Comparison of ENCODE assay signal across 17 cellular contexts in the genomic region with DNA sequence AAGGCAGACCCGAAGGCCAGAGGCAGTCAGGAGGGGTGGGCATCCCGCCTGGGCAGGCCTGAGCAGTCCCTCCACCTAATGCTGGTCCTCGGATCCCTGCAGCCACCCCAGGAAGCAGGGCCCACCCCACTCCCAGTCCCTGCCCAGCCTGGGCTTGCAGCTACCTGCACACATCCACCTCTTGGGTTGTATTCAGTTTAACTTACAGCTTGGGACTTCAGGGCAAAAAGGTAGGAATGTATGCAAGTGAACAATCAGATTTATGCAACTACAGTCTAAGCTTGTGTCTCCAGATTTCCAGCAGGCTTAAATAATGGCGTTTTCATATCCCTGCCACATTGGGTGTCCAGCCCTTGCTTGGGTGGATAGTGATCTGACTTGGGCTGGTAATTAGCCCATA. TPM values are rescaled to one million over a fixed set of nuclear protein-coding genes. Genes with fewer than 3 reads are reported as not detected.
DNase-seq lines count a peak whose midpoint lies in the region; ATAC-seq and TF ChIP-seq lines count a peak whose summit lies in the region.
"Had no signal": no experiment of that assay in that cellular context is flagged by ENCODE, and none has a peak within 500 bp of the region (broad histone marks: within the 10 kb centered on the region; RNA-seq: fewer than 3 reads in every experiment).

No MANE protein-coding gene starts in this region.

- H3K27me3 Mint-ChIP-seq in activated CD4-positive, alpha-beta T cell treated with anti-CD3 and anti-CD28 coated beads for 36 hours, result no peaks in the 10 kb centered on the region
- H3K27me3 Mint-ChIP-seq in activated CD8-positive, alpha-beta T cell treated with anti-CD3 and anti-CD28 coated beads for 36 hours, result no peaks in the 10 kb centered on the region
- H3K27me3 Mint-ChIP-seq: dendritic cell treated with granulocyte-macrophage colony-stimulating factor and Interleukin-4, amounts not matched to agents 40 ng/mL and 50 ng/mL, for 4 days had no signal

- no peak for TF ChIP-seq POLR2A in stomach (IDR thresholded peaks at IDR 0.05)

- H3K27ac ChIP-seq in esophagus (ENCODE audit: low read depth in 2 of 2, low read length in 1 of 2), result peak overlapping the region; percentile 12 to 78
- H3K27ac ChIP-seq in stomach, result peak overlapping the region in 3 of 5 donors; percentile 14 to 50 (median 26)
- H3K27ac ChIP-seq: 22Rv1, neural progenitor cell had no signal

- peaks cover 2 to 24% of the 10 kb centered on the region in 2 donors for H3K4me1 ChIP-seq in esophagus (ENCODE audit: control insufficient read depth in 2 of 2, insufficient read depth in 2 of 2, low read length in 1 of 2)
- H3K4me1 ChIP-seq in stomach, result peaks cover 20 to 53% (median 32%) of the 10 kb centered on the region in 4 donors

- POLR2A ChIA-PET in activated CD4-positive, alpha-beta T cell treated with anti-CD3 and anti-CD28 coated beads for 36 hours (lab: Charles Lee), result interaction anchor here (0.6 to 1.5 kb wide), 2 partner anchors 11 to 758 kb away, joined by 3 to 4 read pairs; no protein-coding TSS in a partner anchor
- POLR2A ChIA-PET in activated CD8-positive, alpha-beta T cell treated with anti-CD3 and anti-CD28 coated beads for 36 hours (lab: Charles Lee), result interaction anchor here (1.2 to 3.1 kb wide), 2 partner anchors 11 to 12 kb away, joined by 3 to 20 read pairs; no protein-coding TSS in a partner anchor

- 59 to 62% methylated on average over 4 of the region's 4 CpGs for WGBS in esophagus, 2 donors
- 80 to 94% (median 86%) methylated on average over 4 of the region's 4 CpGs for WGBS in stomach, 5 donors

- H3K9me3 Mint-ChIP-seq in activated CD4-positive, alpha-beta T cell treated with anti-CD3 and anti-CD28 coated beads for 36 hours (ENCODE audit: low read depth), result no peaks in the 10 kb centered on the region
- H3K9me3 Mint-ChIP-seq in activated CD8-positive, alpha-beta T cell treated with anti-CD3 and anti-CD28 coated beads for 36 hours, result no peaks in the 10 kb centered on the region
- H3K9me3 Mint-ChIP-seq: dendritic cell treated with granulocyte-macrophage colony-stimulating factor and Interleukin-4, amounts not matched to agents 40 ng/mL and 50 ng/mL, for 4 days; neural progenitor cell; T-helper 1 cell treated with Interleukin-12 subunit alpha and Interleukin-12 subunit beta and Interleukin-4 antibody, amounts not matched to agents 30 μg/mL and 1 μg/mL, for 36 hours had no signal

- peaks cover 7% of the 10 kb centered on the region for H3K36me3 Mint-ChIP-seq in activated CD4-positive, alpha-beta T cell treated with anti-CD3 and anti-CD28 coated beads for 36 hours (ENCODE audit: low read depth)
- peaks cover 16% of the 10 kb centered on the region for H3K36me3 Mint-ChIP-seq in activated CD8-positive, alpha-beta T cell treated with anti-CD3 and anti-CD28 coated beads for 36 hours (ENCODE audit: low read depth)

- CTCF ChIA-PET in activated CD4-positive, alpha-beta T cell treated with anti-CD3 and anti-CD28 coated beads for 36 hours (lab: Charles Lee), result interaction anchor here (2.1 kb wide), 1 partner anchor 12 kb away, joined by 7 read pairs; no protein-coding TSS in a partner anchor
- CTCF ChIA-PET in activated CD8-positive, alpha-beta T cell treated with anti-CD3 and anti-CD28 coated beads for 36 hours (lab: Charles Lee), result interaction anchor here (1.0 to 1.9 kb wide), 5 partner anchors 11 to 129 kb away, joined by 3 to 7 read pairs (median 5); no protein-coding TSS in a partner anchor

- no peak for DNase-seq in activated CD4-positive, alpha-beta T cell treated with anti-CD3 and anti-CD28 coated beads for 36 hours
- no peak for DNase-seq in activated CD4-positive, alpha-beta T cell treated with anti-CD3 and anti-CD28 coated beads for 48 hours
- no peak for DNase-seq in activated CD8-positive, alpha-beta T cell treated with anti-CD3 and anti-CD28 coated beads for 36 hours
- DNase-seq in stomach (no peak), A172 (ENCODE audit: low spot score) (no peak), retina (no peak)
- DNase-seq in stimulated activated naive CD4-positive, alpha-beta T cell (lab: John Stamatoyannopoulos, UW), result no peak
- DNase-seq: activated T-cell treated with anti-CD3 and anti-CD28 coated beads, Interleukin-2, amount 50 U/mL, for 1 hour; NCI-H82; stimulated activated CD4-positive, alpha-beta T cell treated with anti-CD3 and anti-CD28 coated beads, Interleukin-2, amount 100 ng/mL, for 48 hours had no signal

- TF ChIP-seq EP300 in stomach (IDR thresholded peaks at IDR 0.05), result no peak

- no peak overlapping the region for H3K4me3 Mint-ChIP-seq in activated CD4-positive, alpha-beta T cell treated with anti-CD3 and anti-CD28 coated beads for 36 hours
- no peak overlapping the region for H3K4me3 Mint-ChIP-seq in activated CD8-positive, alpha-beta T cell treated with anti-CD3 and anti-CD28 coated beads for 36 hours
- H3K4me3 Mint-ChIP-seq: dendritic cell treated with granulocyte-macrophage colony-stimulating factor and Interleukin-4, amounts not matched to agents 40 ng/mL and 50 ng/mL, for 4 days; neural progenitor cell; T-helper 1 cell treated with Interleukin-12 subunit alpha and Interleukin-12 subunit beta and Interleukin-4 antibody, amounts not matched to agents 30 μg/mL and 1 μg/mL, for 36 hours had no signal

- ATAC-seq in activated CD4-positive, alpha-beta T cell treated with anti-CD3 and anti-CD28 coated beads for 36 hours, result no peak
- ATAC-seq in activated CD8-positive, alpha-beta T cell treated with anti-CD3 and anti-CD28 coated beads for 36 hours, result no peak
- ATAC-seq: activated CD4-positive, CD25-positive, alpha-beta regulatory T cell treated with anti-CD3 and anti-CD28 coated beads, Interleukin-2, amount 50 U/mL, for 24 hours had no signal

- TF ChIP-seq CTCF in activated CD8-positive, alpha-beta T cell treated with anti-CD3 and anti-CD28 coated beads for 36 hours (IDR thresholded peaks at IDR 0.05), result no peak
- TF ChIP-seq CTCF in stomach (IDR thresholded peaks at IDR 0.05), result no peak

- H3K4me1 Mint-ChIP-seq in activated CD4-positive, alpha-beta T cell treated with anti-CD3 and anti-CD28 coated beads for 36 hours, result peaks cover 99% of the 10 kb centered on the region
- H3K4me1 Mint-ChIP-seq in activated CD8-positive, alpha-beta T cell treated with anti-CD3 and anti-CD28 coated beads for 36 hours (ENCODE audit: low read depth), result peaks cover 94% of the 10 kb centered on the region

- H3K27me3 ChIP-seq in esophagus (ENCODE audit: control insufficient read depth in 1 of 2, insufficient read depth in 2 of 2, low read length in 2 of 2) (no peaks in the 10 kb centered on the region), stomach (no peaks in the 10 kb centered on the region)
- H3K27me3 ChIP-seq: neural progenitor cell had no signal

- peak overlapping the region; percentile 96 for H3K27ac Mint-ChIP-seq in activated CD4-positive, alpha-beta T cell treated with anti-CD3 and anti-CD28 coated beads for 36 hours
- peak overlapping the region; percentile 94 for H3K27ac Mint-ChIP-seq in activated CD8-positive, alpha-beta T cell treated with anti-CD3 and anti-CD28 coated beads for 36 hours
- H3K27ac Mint-ChIP-seq: dendritic cell treated with granulocyte-macrophage colony-stimulating factor and Interleukin-4, amounts not matched to agents 40 ng/mL and 50 ng/mL, for 4 days; neural progenitor cell had no signal

- intact Hi-C loops in activated CD4-positive, alpha-beta T cell treated with anti-CD3 and anti-CD28 coated beads for 36 hours (cut with DNase I, micrococcal nuclease), result loop anchor here in 1 of 2 experiments (5.0 kb wide), 1 partner anchor 117 kb away; no protein-coding TSS in a partner anchor
- intact Hi-C loops in activated CD8-positive, alpha-beta T cell treated with anti-CD3 and anti-CD28 coated beads for 36 hours (cut with micrococcal nuclease), result loop anchor here (10.0 kb wide), 1 partner anchor 556 kb away; no protein-coding TSS in a partner anchor
- intact Hi-C loops in stomach (cut with DNase I; ENCODE audit: low total_unique reads), result no loop called here

- H3K4me3 ChIP-seq in esophagus (ENCODE audit: low read depth in 1 of 2, low read length in 2 of 2) (no peak overlapping the region), stomach (no peak overlapping the region)
- H3K4me3 ChIP-seq: lung, neural progenitor cell had no signal

- peaks cover 4 to 27% of the 10 kb centered on the region in 2 donors for H3K36me3 ChIP-seq in esophagus (ENCODE audit: control insufficient read depth in 2 of 2, insufficient read depth in 2 of 2, low read length in 1 of 2)
- peaks cover 14 to 77% (median 69%) of the 10 kb centered on the region in 4 donors for H3K36me3 ChIP-seq in stomach
- H3K36me3 ChIP-seq: neural progenitor cell had no signal

- H3K9me3 ChIP-seq in esophagus (ENCODE audit: control insufficient read depth in 2 of 2, insufficient read depth in 1 of 2, low read depth in 1 of 2, low read length in 1 of 2) (no peaks in the 10 kb centered on the region), stomach (no peaks in the 10 kb centered on the region)

RNA-seq across cellular contexts. Expression of gene LDLRAP1, which starts 17.4 kb away (rescaled TPM):
- 10 to 100 TPM; 13.0 to 14.6 TPM for total RNA-seq in activated CD4-positive, alpha-beta T cell treated with anti-CD3 and anti-CD28 coated beads for 36 hours
- total RNA-seq in activated CD8-positive, alpha-beta T cell treated with anti-CD3 and anti-CD28 coated beads for 36 hours, result 10 to 100 TPM; 13.4 to 14.5 TPM
- polyA plus RNA-seq in esophagus (10 to 100 TPM; 11.0 to 12.5 TPM), stomach (10 to 100 TPM; 13.3 to 17.6 (median 15.7) TPM)
- total RNA-seq in stomach, result 10 to 100 TPM in 4 of 5 donors, not detected in 1; 10.6 to 73.7 (median 39.8) TPM
- total RNA-seq in A172 (2014; rRNA removed; shearing (Covaris generic)), result 8.0 and 12.7 TPM in 2 replicates

RNA-seq across cellular contexts. Expression of gene MAN1C1, which starts 55.8 kb away (rescaled TPM):
- total RNA-seq in activated CD4-positive, alpha-beta T cell treated with anti-CD3 and anti-CD28 coated beads for 36 hours, result 10 to 100 TPM in 1 of 2 experiments, 1 to 10 TPM in 1; 10.0 to 10.1 TPM
- 1 to 10 TPM; 3.7 to 4.4 TPM for total RNA-seq in activated CD8-positive, alpha-beta T cell treated with anti-CD3 and anti-CD28 coated beads for 36 hours
- polyA plus RNA-seq in esophagus (1 to 10 TPM; 2.4 to 3.7 TPM), stomach (10 to 100 TPM in 1 of 3 donors, 1 to 10 TPM in 2; 4.3 to 10.0 (median 4.5) TPM)
- 10 to 100 TPM in 1 of 5 donors, 1 to 10 TPM in 4; 4.6 to 33.9 (median 6.4) TPM for total RNA-seq in stomach
- total RNA-seq in A172 (2014; rRNA removed; shearing (Covaris generic)), result 0.67 and 1.5 TPM in 2 replicates
